In the genomic region with DNA sequence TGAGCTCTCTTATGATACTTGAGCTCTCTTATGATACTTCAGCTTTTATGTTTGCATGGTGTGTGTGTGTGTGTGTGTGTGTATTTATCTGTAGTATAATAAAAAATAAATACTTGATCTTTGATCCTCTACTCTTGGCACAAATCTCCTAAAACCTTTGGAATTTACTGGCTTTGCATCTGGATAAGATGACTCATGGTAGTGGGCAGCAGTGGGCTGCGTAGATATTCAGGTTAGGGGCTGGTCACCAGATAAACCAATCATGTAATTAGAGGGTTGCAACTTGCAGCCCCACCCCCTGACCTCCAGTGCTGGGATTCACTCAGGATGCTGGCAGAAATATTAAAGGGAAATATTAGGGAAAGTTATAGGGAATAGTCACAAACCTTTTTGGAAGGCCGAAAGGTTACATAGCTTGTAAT, we compare ENCODE assay signal across 1 cellular context.
TF ChIP-seq lines count a peak whose summit lies in the region.

No MANE protein-coding gene starts in this region.

TF ChIP-seq in HEK293, 187 proteins besides CTCF, POLR2A, EP300 and RAD21 (continued from another document):
- no peak for TF ChIP-seq ZNF830 (tag by site-specific recombination; IDR thresholded peaks at IDR 0.05; ENCODE audit: low read depth)
- TF ChIP-seq, protein P1, sequence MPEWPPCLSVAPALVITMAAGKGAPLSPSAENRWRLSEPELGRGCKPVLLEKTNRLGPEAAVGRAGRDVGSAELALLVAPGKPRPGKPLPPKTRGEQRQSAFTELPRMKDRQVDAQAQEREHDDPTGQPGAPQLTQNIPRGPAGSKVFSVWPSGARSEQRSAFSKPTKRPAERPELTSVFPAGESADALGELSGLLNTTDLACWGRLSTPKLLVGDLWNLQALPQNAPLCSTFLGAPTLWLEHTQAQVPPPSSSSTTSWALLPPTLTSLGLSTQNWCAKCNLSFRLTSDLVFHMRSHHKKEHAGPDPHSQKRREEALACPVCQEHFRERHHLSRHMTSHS (tag by site-specific recombination; IDR thresholded peaks at IDR 0.05): no peak
- TF ChIP-seq ZNF223 (tag by site-specific recombination; IDR thresholded peaks at IDR 0.05): no peak
- TF ChIP-seq ZNF2 (tag by site-specific recombination; IDR thresholded peaks at IDR 0.05): no peak
- TF ChIP-seq ZBTB17 (tag by site-specific recombination; IDR thresholded peaks at IDR 0.05): 0 out of 2 replicates have a peak, but pooled peaks have one; percentile 3
- TF ChIP-seq KLF10 (tag by site-specific recombination; IDR thresholded peaks at IDR 0.05): peak; percentile 91
- TF ChIP-seq, protein P2, sequence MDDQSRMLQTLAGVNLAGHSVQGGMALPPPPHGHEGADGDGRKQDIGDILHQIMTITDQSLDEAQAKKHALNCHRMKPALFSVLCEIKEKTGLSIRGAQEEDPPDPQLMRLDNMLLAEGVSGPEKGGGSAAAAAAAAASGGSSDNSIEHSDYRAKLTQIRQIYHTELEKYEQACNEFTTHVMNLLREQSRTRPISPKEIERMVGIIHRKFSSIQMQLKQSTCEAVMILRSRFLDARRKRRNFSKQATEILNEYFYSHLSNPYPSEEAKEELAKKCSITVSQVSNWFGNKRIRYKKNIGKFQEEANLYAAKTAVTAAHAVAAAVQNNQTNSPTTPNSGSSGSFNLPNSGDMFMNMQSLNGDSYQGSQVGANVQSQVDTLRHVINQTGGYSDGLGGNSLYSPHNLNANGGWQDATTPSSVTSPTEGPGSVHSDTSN (CRISPR knock-in tag; IDR thresholded peaks at IDR 0.05): no peak
- TF ChIP-seq RBAK (tag by site-specific recombination; IDR thresholded peaks at IDR 0.05): no peak
- TF ChIP-seq ZBTB48 (tag by site-specific recombination; IDR thresholded peaks at IDR 0.05): no peak
- TF ChIP-seq ZNF394 (tag by site-specific recombination; IDR thresholded peaks at IDR 0.05; ENCODE audit: borderline replicate concordance): no peak
- TF ChIP-seq ZNF121 (tag by site-specific recombination; IDR thresholded peaks at IDR 0.05): no peak
- 0 out of 2 replicates have a peak, but pooled peaks have one; percentile 8 for TF ChIP-seq SP2 (tag by site-specific recombination; IDR thresholded peaks at IDR 0.05)
- no peak for TF ChIP-seq ZNF133 (tag by site-specific recombination; IDR thresholded peaks at IDR 0.05)
- TF ChIP-seq, protein P3, sequence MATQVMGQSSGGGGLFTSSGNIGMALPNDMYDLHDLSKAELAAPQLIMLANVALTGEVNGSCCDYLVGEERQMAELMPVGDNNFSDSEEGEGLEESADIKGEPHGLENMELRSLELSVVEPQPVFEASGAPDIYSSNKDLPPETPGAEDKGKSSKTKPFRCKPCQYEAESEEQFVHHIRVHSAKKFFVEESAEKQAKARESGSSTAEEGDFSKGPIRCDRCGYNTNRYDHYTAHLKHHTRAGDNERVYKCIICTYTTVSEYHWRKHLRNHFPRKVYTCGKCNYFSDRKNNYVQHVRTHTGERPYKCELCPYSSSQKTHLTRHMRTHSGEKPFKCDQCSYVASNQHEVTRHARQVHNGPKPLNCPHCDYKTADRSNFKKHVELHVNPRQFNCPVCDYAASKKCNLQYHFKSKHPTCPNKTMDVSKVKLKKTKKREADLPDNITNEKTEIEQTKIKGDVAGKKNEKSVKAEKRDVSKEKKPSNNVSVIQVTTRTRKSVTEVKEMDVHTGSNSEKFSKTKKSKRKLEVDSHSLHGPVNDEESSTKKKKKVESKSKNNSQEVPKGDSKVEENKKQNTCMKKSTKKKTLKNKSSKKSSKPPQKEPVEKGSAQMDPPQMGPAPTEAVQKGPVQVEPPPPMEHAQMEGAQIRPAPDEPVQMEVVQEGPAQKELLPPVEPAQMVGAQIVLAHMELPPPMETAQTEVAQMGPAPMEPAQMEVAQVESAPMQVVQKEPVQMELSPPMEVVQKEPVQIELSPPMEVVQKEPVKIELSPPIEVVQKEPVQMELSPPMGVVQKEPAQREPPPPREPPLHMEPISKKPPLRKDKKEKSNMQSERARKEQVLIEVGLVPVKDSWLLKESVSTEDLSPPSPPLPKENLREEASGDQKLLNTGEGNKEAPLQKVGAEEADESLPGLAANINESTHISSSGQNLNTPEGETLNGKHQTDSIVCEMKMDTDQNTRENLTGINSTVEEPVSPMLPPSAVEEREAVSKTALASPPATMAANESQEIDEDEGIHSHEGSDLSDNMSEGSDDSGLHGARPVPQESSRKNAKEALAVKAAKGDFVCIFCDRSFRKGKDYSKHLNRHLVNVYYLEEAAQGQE (tag by site-specific recombination; IDR thresholded peaks at IDR 0.05): no peak
- no peak for TF ChIP-seq ZNF404 (tag by site-specific recombination; IDR thresholded peaks at IDR 0.05)
- TF ChIP-seq, protein P4, sequence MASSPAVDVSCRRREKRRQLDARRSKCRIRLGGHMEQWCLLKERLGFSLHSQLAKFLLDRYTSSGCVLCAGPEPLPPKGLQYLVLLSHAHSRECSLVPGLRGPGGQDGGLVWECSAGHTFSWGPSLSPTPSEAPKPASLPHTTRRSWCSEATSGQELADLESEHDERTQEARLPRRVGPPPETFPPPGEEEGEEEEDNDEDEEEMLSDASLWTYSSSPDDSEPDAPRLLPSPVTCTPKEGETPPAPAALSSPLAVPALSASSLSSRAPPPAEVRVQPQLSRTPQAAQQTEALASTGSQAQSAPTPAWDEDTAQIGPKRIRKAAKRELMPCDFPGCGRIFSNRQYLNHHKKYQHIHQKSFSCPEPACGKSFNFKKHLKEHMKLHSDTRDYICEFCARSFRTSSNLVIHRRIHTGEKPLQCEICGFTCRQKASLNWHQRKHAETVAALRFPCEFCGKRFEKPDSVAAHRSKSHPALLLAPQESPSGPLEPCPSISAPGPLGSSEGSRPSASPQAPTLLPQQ (tag by site-specific recombination; IDR thresholded peaks at IDR 0.05): no peak
- TF ChIP-seq ZNF544 (tag by site-specific recombination; IDR thresholded peaks at IDR 0.05): no peak
- 0 out of 2 replicates have a peak, but pooled peaks have one; percentile 24 for TF ChIP-seq ZXDB (tag by site-specific recombination; IDR thresholded peaks at IDR 0.05)
- TF ChIP-seq ZNF473 (tag by site-specific recombination; IDR thresholded peaks at IDR 0.05): no peak
- peak; percentile 77 for TF ChIP-seq ZFHX2 (tag by site-specific recombination; conservative IDR thresholded peaks at IDR 0.05)
- TF ChIP-seq GLI2 (tag by site-specific recombination; IDR thresholded peaks at IDR 0.05; ENCODE audit: borderline replicate concordance, low read depth): no peak
- no peak for TF ChIP-seq ZNF785 (tag by site-specific recombination; IDR thresholded peaks at IDR 0.05)
- TF ChIP-seq ZBTB20 (tag by site-specific recombination; IDR thresholded peaks at IDR 0.05): 0 out of 2 replicates have a peak, but pooled peaks have one; percentile 51
- TF ChIP-seq SP7 (tag by site-specific recombination; IDR thresholded peaks at IDR 0.05): peak; percentile 91
- TF ChIP-seq ZNF76 (tag by site-specific recombination; IDR thresholded peaks at IDR 0.05; ENCODE audit: borderline replicate concordance, low read depth): no peak
- peak; percentile 74 for TF ChIP-seq ZNF366 (tag by site-specific recombination; conservative IDR thresholded peaks at IDR 0.05)
- TF ChIP-seq, protein P5, sequence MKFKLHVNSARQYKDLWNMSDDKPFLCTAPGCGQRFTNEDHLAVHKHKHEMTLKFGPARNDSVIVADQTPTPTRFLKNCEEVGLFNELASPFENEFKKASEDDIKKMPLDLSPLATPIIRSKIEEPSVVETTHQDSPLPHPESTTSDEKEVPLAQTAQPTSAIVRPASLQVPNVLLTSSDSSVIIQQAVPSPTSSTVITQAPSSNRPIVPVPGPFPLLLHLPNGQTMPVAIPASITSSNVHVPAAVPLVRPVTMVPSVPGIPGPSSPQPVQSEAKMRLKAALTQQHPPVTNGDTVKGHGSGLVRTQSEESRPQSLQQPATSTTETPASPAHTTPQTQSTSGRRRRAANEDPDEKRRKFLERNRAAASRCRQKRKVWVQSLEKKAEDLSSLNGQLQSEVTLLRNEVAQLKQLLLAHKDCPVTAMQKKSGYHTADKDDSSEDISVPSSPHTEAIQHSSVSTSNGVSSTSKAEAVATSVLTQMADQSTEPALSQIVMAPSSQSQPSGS (tag by site-specific recombination; IDR thresholded peaks at IDR 0.05; ENCODE audit: low read depth): no peak
- TF ChIP-seq, protein P6, sequence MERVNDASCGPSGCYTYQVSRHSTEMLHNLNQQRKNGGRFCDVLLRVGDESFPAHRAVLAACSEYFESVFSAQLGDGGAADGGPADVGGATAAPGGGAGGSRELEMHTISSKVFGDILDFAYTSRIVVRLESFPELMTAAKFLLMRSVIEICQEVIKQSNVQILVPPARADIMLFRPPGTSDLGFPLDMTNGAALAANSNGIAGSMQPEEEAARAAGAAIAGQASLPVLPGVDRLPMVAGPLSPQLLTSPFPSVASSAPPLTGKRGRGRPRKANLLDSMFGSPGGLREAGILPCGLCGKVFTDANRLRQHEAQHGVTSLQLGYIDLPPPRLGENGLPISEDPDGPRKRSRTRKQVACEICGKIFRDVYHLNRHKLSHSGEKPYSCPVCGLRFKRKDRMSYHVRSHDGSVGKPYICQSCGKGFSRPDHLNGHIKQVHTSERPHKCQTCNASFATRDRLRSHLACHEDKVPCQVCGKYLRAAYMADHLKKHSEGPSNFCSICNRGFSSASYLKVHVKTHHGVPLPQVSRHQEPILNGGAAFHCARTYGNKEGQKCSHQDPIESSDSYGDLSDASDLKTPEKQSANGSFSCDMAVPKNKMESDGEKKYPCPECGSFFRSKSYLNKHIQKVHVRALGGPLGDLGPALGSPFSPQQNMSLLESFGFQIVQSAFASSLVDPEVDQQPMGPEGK (tag by site-specific recombination; IDR thresholded peaks at IDR 0.05): no peak
- TF ChIP-seq ZNF629 (tag by site-specific recombination; IDR thresholded peaks at IDR 0.05): no peak; the same call in 1 of the 2 replicates
- peak; percentile 50; the same call in 1 of the 2 replicates for TF ChIP-seq KLF8 (tag by site-specific recombination; IDR thresholded peaks at IDR 0.05)
- TF ChIP-seq, protein P7, sequence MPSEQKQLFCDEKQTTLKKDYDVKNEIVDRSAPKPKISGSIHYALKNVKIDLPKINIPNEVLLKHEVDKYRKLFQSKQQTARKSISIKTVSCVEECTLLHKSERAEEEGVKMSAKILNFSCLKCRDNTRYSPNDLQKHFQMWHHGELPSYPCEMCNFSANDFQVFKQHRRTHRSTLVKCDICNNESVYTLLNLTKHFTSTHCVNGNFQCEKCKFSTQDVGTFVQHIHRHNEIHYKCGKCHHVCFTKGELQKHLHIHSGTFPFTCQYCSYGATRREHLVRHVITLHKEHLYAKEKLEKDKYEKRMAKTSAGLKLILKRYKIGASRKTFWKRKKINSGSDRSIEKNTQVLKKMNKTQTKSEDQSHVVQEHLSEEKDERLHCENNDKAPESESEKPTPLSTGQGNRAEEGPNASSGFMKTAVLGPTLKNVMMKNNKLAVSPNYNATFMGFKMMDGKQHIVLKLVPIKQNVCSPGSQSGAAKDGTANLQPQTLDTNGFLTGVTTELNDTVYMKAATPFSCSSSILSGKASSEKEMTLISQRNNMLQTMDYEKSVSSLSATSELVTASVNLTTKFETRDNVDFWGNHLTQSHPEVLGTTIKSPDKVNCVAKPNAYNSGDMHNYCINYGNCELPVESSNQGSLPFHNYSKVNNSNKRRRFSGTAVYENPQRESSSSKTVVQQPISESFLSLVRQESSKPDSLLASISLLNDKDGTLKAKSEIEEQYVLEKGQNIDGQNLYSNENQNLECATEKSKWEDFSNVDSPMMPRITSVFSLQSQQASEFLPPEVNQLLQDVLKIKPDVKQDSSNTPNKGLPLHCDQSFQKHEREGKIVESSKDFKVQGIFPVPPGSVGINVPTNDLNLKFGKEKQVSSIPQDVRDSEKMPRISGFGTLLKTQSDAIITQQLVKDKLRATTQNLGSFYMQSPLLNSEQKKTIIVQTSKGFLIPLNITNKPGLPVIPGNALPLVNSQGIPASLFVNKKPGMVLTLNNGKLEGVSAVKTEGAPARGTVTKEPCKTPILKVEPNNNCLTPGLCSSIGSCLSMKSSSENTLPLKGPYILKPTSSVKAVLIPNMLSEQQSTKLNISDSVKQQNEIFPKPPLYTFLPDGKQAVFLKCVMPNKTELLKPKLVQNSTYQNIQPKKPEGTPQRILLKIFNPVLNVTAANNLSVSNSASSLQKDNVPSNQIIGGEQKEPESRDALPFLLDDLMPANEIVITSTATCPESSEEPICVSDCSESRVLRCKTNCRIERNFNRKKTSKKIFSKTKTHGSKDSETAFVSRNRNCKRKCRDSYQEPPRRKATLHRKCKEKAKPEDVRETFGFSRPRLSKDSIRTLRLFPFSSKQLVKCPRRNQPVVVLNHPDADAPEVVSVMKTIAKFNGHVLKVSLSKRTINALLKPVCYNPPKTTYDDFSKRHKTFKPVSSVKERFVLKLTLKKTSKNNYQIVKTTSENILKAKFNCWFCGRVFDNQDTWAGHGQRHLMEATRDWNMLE (tag by site-specific recombination; conservative IDR thresholded peaks at IDR 0.05; ENCODE audit: low read depth): no peak
